Comparison of ENCODE assay signal across 17 cellular contexts in the genomic region with DNA sequence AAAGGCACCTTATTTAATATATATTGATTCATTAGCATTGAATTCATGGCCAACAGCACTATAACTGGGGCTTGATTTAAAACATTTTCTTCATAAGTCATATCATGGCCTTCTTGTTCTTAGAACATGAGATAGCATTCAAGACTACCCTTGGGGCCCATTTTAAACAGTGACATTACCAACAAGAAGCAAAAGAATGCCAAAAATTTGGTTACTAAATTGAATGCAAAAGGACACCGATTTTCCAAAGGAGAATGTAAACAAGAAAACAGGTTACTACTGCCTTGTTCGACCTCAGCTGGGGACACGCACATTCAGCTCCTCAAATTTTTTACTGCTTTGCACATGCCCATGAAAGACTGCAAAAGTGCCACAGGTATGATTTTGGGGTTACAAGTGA.
"Had no signal": no experiment of that assay in that cellular context is flagged by ENCODE, and none has a peak within 500 bp of the region (broad histone marks: within the 10 kb centered on the region; RNA-seq: fewer than 3 reads in every experiment).

No MANE protein-coding gene starts in this region.

- DNase-seq: dermis blood vessel endothelial cell; erythroblast; foreskin keratinocyte; heart left ventricle; hippocampal formation; kidney glomerular epithelial cell; naive thymus-derived CD4-positive, alpha-beta T cell; sigmoid colon; small intestine; stimulated activated CD4-positive, alpha-beta T cell treated with anti-CD3 and anti-CD28 coated beads, Interleukin-12 subunit alpha, Interleukin-12 subunit beta, amount 100 ng/mL, for 4 hours; stimulated activated naive CD4-positive, alpha-beta T cell; stomach; substantia nigra had no signal

- H3K27ac Mint-ChIP-seq: naive thymus-derived CD4-positive, alpha-beta T cell; type B pancreatic cell had no signal

- H3K9me3 ChIP-seq: heart left ventricle, neutrophil, right atrium auricular region, sigmoid colon, stomach, thoracic aorta had no signal

- H3K27me3 ChIP-seq: foreskin keratinocyte, heart left ventricle, neutrophil, right atrium auricular region, sigmoid colon, stomach had no signal

- H3K36me3 Mint-ChIP-seq: naive thymus-derived CD4-positive, alpha-beta T cell; type B pancreatic cell had no signal

- H3K4me3 Mint-ChIP-seq: naive thymus-derived CD4-positive, alpha-beta T cell; type B pancreatic cell had no signal

- H3K4me3 ChIP-seq: heart left ventricle, right atrium auricular region, sigmoid colon, stomach, thoracic aorta had no signal

- H3K4me1 ChIP-seq: foreskin keratinocyte, right atrium auricular region, sigmoid colon had no signal

- ATAC-seq: foreskin keratinocyte; heart left ventricle; naive thymus-derived CD4-positive, alpha-beta T cell had no signal

- H3K27ac ChIP-seq: foreskin keratinocyte, heart left ventricle, neutrophil, right atrium auricular region, sigmoid colon, stomach, thoracic aorta had no signal

- H3K36me3 ChIP-seq: heart left ventricle, neutrophil, right atrium auricular region, sigmoid colon, stomach, thoracic aorta had no signal
